Comparison of ENCODE assay signal across 1 cellular context in the genomic region with DNA sequence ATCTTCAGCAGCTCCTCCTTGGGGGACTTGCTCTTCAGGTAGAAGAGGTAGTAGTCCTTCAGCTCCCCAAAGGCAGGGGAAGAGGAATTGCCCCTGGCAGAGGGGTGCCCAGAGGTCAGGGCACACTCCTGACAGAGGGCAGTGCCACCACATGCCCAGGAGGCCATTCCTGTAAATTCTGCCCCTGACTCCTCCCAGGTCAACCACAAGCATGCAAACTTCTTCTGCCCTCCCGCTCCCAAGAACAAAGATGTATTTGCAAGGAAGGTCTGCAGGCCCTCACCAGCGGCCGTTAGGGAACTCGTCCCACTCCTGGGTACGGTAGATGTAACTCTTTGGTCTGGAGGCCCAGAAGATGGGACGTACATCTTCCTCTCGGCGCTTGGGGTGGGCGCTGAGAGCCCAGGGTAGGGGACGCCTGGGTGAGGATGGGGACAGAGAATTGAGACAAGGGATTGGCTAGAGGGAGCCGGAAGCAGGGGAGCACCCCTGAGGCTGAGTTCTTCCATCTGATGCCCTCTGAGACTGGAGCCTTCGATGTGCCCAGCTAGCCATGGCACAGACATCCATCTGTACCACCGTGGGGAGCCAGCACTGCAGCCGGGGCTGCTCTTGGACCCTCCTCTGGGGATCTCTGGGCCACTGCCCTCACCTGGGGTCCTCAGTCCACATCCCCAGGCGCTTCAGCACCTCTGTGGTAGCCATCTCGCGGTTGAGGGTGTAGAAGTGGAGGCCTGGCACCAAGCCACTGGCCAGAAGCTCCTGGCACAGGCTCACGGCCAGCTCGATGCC.
TF ChIP-seq lines count a peak whose summit lies in the region.

No MANE protein-coding gene starts in this region.

TF ChIP-seq in HCT116, 20 proteins besides CTCF, POLR2A, EP300 and RAD21:
- TF ChIP-seq ELF1 (IDR thresholded peaks at IDR 0.05; ENCODE audit: borderline replicate concordance, low read depth) (no peak), ZNF274 (IDR thresholded peaks at IDR 0.05; ENCODE audit: low read depth, low read length) (no peak), EZH2phosphoT487 (IDR thresholded peaks at IDR 0.05; ENCODE audit: borderline replicate concordance) (no peak), SP1 (IDR thresholded peaks at IDR 0.05; ENCODE audit: low read depth) (no peak), TCF7L2 (IDR thresholded peaks at IDR 0.05; ENCODE audit: borderline replicate concordance, extremely low read depth, insufficient read depth, insufficient read length) (no peak), FOSL1 (IDR thresholded peaks at IDR 0.05; ENCODE audit: low read depth) (no peak), JUND (IDR thresholded peaks at IDR 0.05) (no peak), ZFX (IDR thresholded peaks at IDR 0.05) (no peak), POLR2AphosphoS5 (IDR thresholded peaks at IDR 0.05; ENCODE audit: low read depth, low read length) (no peak), CEBPB (IDR thresholded peaks at IDR 0.05; ENCODE audit: low read depth) (no peak), EZH2 (IDR thresholded peaks at IDR 0.05) (no peak), ATF3 (IDR thresholded peaks at IDR 0.05) (no peak), EGR1 (IDR thresholded peaks at IDR 0.05; ENCODE audit: low read depth) (no peak), YY1 (IDR thresholded peaks at IDR 0.05; ENCODE audit: extremely low read depth, insufficient replicate concordance, low read depth, low read length) (no peak), REST (IDR thresholded peaks at IDR 0.05; ENCODE audit: low read depth) (no peak)
- TF ChIP-seq, protein P1, sequence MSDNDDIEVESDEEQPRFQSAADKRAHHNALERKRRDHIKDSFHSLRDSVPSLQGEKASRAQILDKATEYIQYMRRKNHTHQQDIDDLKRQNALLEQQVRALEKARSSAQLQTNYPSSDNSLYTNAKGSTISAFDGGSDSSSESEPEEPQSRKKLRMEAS (IDR thresholded peaks at IDR 0.05): no peak
